ENCODE assay signal across 10 cellular contexts in the genomic region with DNA sequence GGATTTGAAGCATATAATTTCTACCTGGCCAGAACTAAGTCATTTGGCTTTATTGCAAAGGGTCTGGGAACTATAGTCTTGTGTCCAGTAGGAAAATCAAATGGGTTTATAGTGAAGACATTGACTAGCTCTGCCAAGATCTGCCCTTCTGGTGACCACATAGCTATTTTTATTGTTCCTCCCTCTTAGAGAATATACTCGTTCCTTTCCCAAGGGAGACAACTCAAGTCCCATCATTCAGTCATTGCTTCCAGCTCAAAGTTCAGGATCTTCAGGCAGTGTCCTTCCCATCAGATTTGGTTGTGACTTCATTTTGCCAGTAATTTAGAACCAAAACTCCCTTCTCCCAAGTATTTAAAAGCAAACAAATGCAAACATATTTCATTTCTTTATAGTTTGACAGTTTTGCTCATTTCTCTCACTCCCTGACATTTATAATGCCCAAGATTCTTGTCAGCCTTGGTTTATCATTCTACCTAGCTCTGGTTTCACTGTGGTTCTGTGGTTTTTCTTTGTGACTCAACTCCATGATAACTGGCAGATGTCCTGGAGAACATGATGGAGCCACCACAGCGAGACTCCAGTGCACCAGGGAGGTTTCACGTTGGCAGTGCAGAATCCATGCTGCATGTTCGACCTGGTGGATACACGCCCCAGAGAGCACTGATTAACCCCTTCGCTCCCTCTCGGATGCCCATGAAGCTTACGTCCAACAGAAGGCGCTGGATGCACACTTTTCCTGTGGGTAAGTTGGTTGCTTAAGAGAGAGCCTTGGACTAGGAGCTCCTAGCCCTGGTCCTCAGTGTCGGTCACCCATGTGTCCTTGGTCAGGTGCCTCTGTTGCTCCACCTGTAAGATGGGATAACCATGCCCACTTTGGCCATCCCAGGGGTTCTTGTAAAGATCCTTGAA.
DNase-seq lines count a peak whose midpoint lies in the region; ATAC-seq, FAIRE-seq and TF ChIP-seq lines count a peak whose summit lies in the region.
"Had no signal": no experiment of that assay in that cellular context is flagged by ENCODE, and none has a peak within 500 bp of the region (broad histone marks: within the 10 kb centered on the region; RNA-seq: fewer than 3 reads in every experiment).

No MANE protein-coding gene starts in this region.

- no peaks in the 10 kb centered on the region for H3K9me3 Mint-ChIP-seq in astrocyte (ENCODE audit: unreplicated experiment)

- H3K4me2 ChIP-seq in IMR-90 (ENCODE audit: low read depth, low read length) = no peak overlapping the region
- no peak overlapping the region for H3K4me2 ChIP-seq in astrocyte (ENCODE audit: low read length)
- peak overlapping the region; percentile 27 for H3K4me2 ChIP-seq in osteoblast (ENCODE audit: insufficient read depth, low read length)

- ATAC-seq in IMR-90 (ENCODE audit: low read depth) (peak; percentile 29; the same call in 1 of the 2 replicates), HG02885 (IDR thresholded peaks at IDR 0.05; ENCODE audit: poor library complexity, unreplicated experiment) (no peak), T-helper 17 cell (no peak)

- H3K9me1 ChIP-seq in IMR-90 (ENCODE audit: insufficient read depth, low read length) = peaks cover 8% of the 10 kb centered on the region

- H3K27ac Mint-ChIP-seq in astrocyte (ENCODE audit: unreplicated experiment) = no peak overlapping the region
- no peak overlapping the region for H3K27ac Mint-ChIP-seq in T-helper 17 cell

- H3K4me1 Mint-ChIP-seq in astrocyte (ENCODE audit: low read depth, unreplicated experiment) = peaks cover 4% of the 10 kb centered on the region
- H3K4me1 Mint-ChIP-seq in T-helper 17 cell = peaks cover 11% of the 10 kb centered on the region

- TF ChIP-seq EP300 in sigmoid colon (IDR thresholded peaks at IDR 0.05) = no peak

- no peak overlapping the region for H2AK5ac ChIP-seq in IMR-90 (ENCODE audit: low read depth, low read length)

- POLR2A ChIA-PET in IMR-90 (lab: Charles Lee; ENCODE audit: unreplicated experiment) = no interaction called here

- in situ Hi-C loops in IMR-90 (cut with MboI; ENCODE audit: low sequenced_read_pairs) = no loop called here

- H2BK15ac ChIP-seq in IMR-90 (ENCODE audit: low read depth, low read length) = no peak overlapping the region

- TF ChIP-seq RAD21 in IMR-90 (IDR thresholded peaks at IDR 0.05; ENCODE audit: low read length) = no peak

- peaks cover 6% of the 10 kb centered on the region; the same call in 1 of the 2 replicates for H4K20me1 ChIP-seq in IMR-90 (ENCODE audit: insufficient read depth, low read length)
- peaks cover 7% of the 10 kb centered on the region for H4K20me1 ChIP-seq in astrocyte (ENCODE audit: insufficient read depth, low read length)
- peaks cover 6% of the 10 kb centered on the region for H4K20me1 ChIP-seq in osteoblast (ENCODE audit: insufficient read depth, low read length)

- no TSS peak for BruUV-seq in IMR-90 (replicated peaks; lab: Mats Ljungman, UMichigan)

- peak; percentile 23 for FAIRE-seq in astrocyte (lab: Jason Lieb, UNC)

- H3K4ac ChIP-seq in IMR-90 (ENCODE audit: low read depth, low read length) = no peak overlapping the region

- TF ChIP-seq CTCF in IMR-90 (conservative IDR thresholded peaks at IDR 0.05; ENCODE audit: low read depth, low read length) (no peak), astrocyte (IDR thresholded peaks at IDR 0.05; ENCODE audit: insufficient read depth, low read depth, low read length) (no peak), osteoblast (IDR thresholded peaks at IDR 0.05; ENCODE audit: extremely low read depth, low read depth, low read length) (no peak), sigmoid colon (IDR thresholded peaks at IDR 0.05) (no peak)

- H4K5ac ChIP-seq in IMR-90 (ENCODE audit: low read depth, low read length) = no peak overlapping the region

- peaks cover 60% of the 10 kb centered on the region for H3K36me3 ChIP-seq in IMR-90 (ENCODE audit: control insufficient read depth, insufficient read depth, low read length)
- H3K36me3 ChIP-seq in astrocyte (ENCODE audit: insufficient read depth, low read length) = peaks cover 33% of the 10 kb centered on the region
- peaks cover 50% of the 10 kb centered on the region for H3K36me3 ChIP-seq in osteoblast (ENCODE audit: insufficient read depth, low read length)
- peaks cover 24 to 99% (median 58%) of the 10 kb centered on the region in 4 donors for H3K36me3 ChIP-seq in sigmoid colon

- H3K4me1 ChIP-seq in IMR-90 (ENCODE audit: control insufficient read depth, insufficient read depth, low read length) (0 out of 2 replicates have a peak, but pooled peaks cover 2% of the 10 kb centered on the region), astrocyte (ENCODE audit: insufficient read depth, low read length) (peaks cover 8% of the 10 kb centered on the region), osteoblast (ENCODE audit: insufficient read depth, low read length) (peaks cover 10% of the 10 kb centered on the region), sigmoid colon (no peaks in the 10 kb centered on the region)

- no peak overlapping the region for H4K91ac ChIP-seq in IMR-90 (ENCODE audit: insufficient read depth, low read depth, low read length)

- no peak overlapping the region for H2BK120ac ChIP-seq in IMR-90 (ENCODE audit: low read depth, low read length)

- no peaks in the 10 kb centered on the region; a peak in 1 of 4 replicates for H3K79me1 ChIP-seq in IMR-90 (ENCODE audit: low read depth in 1 of 2, low read length in 2 of 2)

- dilution Hi-C loops in IMR-90 (cut with HindIII; ENCODE audit: low sequenced_read_pairs, unreplicated experiment) = no loop called here

- no peak overlapping the region for H4K8ac ChIP-seq in IMR-90 (ENCODE audit: low read depth in 2 of 2, low read length in 2 of 2)

- H2AFZ ChIP-seq in IMR-90 (replicated peaks; ENCODE audit: low read length, poor library complexity) = no peak overlapping the region
- H2AFZ ChIP-seq in astrocyte (ENCODE audit: low read depth, low read length) = no peak overlapping the region
- no peak overlapping the region for H2AFZ ChIP-seq in osteoblast (ENCODE audit: low read length)

- H3K36me3 Mint-ChIP-seq in astrocyte (ENCODE audit: low read depth, unreplicated experiment) (peaks cover 44% of the 10 kb centered on the region), T-helper 17 cell (ENCODE audit: low read depth) (peaks cover 18% of the 10 kb centered on the region)

- H3K27me3 ChIP-seq in IMR-90 (ENCODE audit: control insufficient read depth, insufficient read depth, low read length) (no peaks in the 10 kb centered on the region), astrocyte (ENCODE audit: insufficient read depth, low read length) (no peaks in the 10 kb centered on the region), osteoblast (ENCODE audit: insufficient read depth, low read length) (no peaks in the 10 kb centered on the region), sigmoid colon (no peaks in the 10 kb centered on the region)

- intact Hi-C loops in IMR-90 (cut with micrococcal nuclease) (no loop called here), sigmoid colon (cut with DNase I) (no loop called here)

- 71% methylated on average over 8 of the region's 10 CpGs; no CpG with 5 or more reads in 1 of the 2 experiments for WGBS in IMR-90 (ENCODE audit: extremely low coverage in 2 of 2, insufficient read length in 1 of 2), 2 experiments
- 75 to 82% methylated on average over 10 of the region's 10 CpGs for WGBS in sigmoid colon, 2 donors

- no peak overlapping the region for H3K18ac ChIP-seq in IMR-90 (ENCODE audit: low read depth, low read length)

- peak; percentile 16 for DNase-seq in ELR (ENCODE audit: low read depth)
- DNase-seq in IMR-90 = peak; percentile 48
- peak; percentile 51 for DNase-seq in astrocyte (ENCODE audit: low read depth)
- peak; percentile 76 for DNase-seq in osteoblast (ENCODE audit: insufficient read length, low spot score, missing footprints)
- no peak for DNase-seq in T-helper 17 cell
- no peak for DNase-seq in sigmoid colon
- no peak for DNase-seq in NK-92 (lab: John Stamatoyannopoulos, UW; ENCODE audit: unreplicated experiment)
- DNase-seq: NCI-H526 treated with DMSO at 0.1 percent for 48 hours, substantia nigra had no signal

- no peak overlapping the region for H3K14ac ChIP-seq in IMR-90 (replicated peaks; ENCODE audit: low read depth, low read length)

- H3K79me2 ChIP-seq in astrocyte (ENCODE audit: insufficient read depth, low read length) (no peaks in the 10 kb centered on the region), osteoblast (ENCODE audit: insufficient read depth, low read length) (no peaks in the 10 kb centered on the region)

- H3K9me3 ChIP-seq in IMR-90 (ENCODE audit: control insufficient read depth, insufficient read depth, low read length) (no peaks in the 10 kb centered on the region), astrocyte (ENCODE audit: insufficient read depth, low read depth, low read length) (no peaks in the 10 kb centered on the region), osteoblast (ENCODE audit: low read depth, low read length) (no peaks in the 10 kb centered on the region), T-helper 17 cell (ENCODE audit: control insufficient read depth, low read length, poor library complexity, severe bottlenecking) (no peaks in the 10 kb centered on the region), sigmoid colon (no peaks in the 10 kb centered on the region)

- H3K27ac ChIP-seq in IMR-90 (ENCODE audit: insufficient read depth, low read length) (no peak overlapping the region), astrocyte (ENCODE audit: low read depth, low read length) (no peak overlapping the region), osteoblast (ENCODE audit: low read depth, low read length) (no peak overlapping the region), sigmoid colon (no peak overlapping the region)

- no peak for TF ChIP-seq POLR2A in IMR-90 (IDR thresholded peaks at IDR 0.05; ENCODE audit: low read depth, low read length)
- no peak for TF ChIP-seq POLR2A in sigmoid colon (IDR thresholded peaks at IDR 0.05)

- H3K4me3 ChIP-seq in IMR-90 (ENCODE audit: insufficient read depth, low read depth, low read length) = no peak overlapping the region
- no peak overlapping the region for H3K4me3 ChIP-seq in astrocyte (ENCODE audit: insufficient read depth, low read depth, low read length)
- no peak overlapping the region for H3K4me3 ChIP-seq in osteoblast (ENCODE audit: insufficient read depth, low read length)
- H3K4me3 ChIP-seq in sigmoid colon = no peak overlapping the region

- H3K27me3 Mint-ChIP-seq in astrocyte (ENCODE audit: low read depth, unreplicated experiment) (no peaks in the 10 kb centered on the region), T-helper 17 cell (no peaks in the 10 kb centered on the region)

- no peak overlapping the region for H2BK20ac ChIP-seq in IMR-90 (ENCODE audit: low read depth, low read length)

- H3K56ac ChIP-seq in IMR-90 (ENCODE audit: extremely low read depth, insufficient read depth, low read length) = no peak overlapping the region

- CTCF ChIA-PET in IMR-90 (lab: Yijun Ruan, JAX) = interaction anchor here (0.5 to 1.2 kb wide), 2 partner anchors 12 to 34 kb away, joined by 4 read pairs; no protein-coding TSS in a partner anchor

- no peak overlapping the region for H3K23ac ChIP-seq in IMR-90 (ENCODE audit: low read depth, low read length)

- H3K9ac ChIP-seq in IMR-90 (ENCODE audit: low read depth, low read length) (no peak overlapping the region), astrocyte (ENCODE audit: low read length) (no peak overlapping the region)

- peak overlapping the region; percentile 15 for H2AK9ac ChIP-seq in IMR-90 (replicated peaks; ENCODE audit: low read depth, low read length, poor library complexity)

- H2BK5ac ChIP-seq in IMR-90 (ENCODE audit: low read depth, low read length, poor library complexity, severe bottlenecking) = no peak overlapping the region

- H3K4me3 Mint-ChIP-seq in astrocyte (ENCODE audit: unreplicated experiment) = no peak overlapping the region
- no peak overlapping the region for H3K4me3 Mint-ChIP-seq in T-helper 17 cell

Comparison
In these comparisons a context has a peak if more than half of its experiments do, and no peak if none do; other contexts are left out.
1. DNase-seq: peak in ELR (single experiment), IMR-90 (single experiment), astrocyte (single experiment) and osteoblast (single experiment); none in T-helper 17 cell (0 of 3), sigmoid colon (single experiment) and NK-92 (single experiment).